In the genomic region with DNA sequence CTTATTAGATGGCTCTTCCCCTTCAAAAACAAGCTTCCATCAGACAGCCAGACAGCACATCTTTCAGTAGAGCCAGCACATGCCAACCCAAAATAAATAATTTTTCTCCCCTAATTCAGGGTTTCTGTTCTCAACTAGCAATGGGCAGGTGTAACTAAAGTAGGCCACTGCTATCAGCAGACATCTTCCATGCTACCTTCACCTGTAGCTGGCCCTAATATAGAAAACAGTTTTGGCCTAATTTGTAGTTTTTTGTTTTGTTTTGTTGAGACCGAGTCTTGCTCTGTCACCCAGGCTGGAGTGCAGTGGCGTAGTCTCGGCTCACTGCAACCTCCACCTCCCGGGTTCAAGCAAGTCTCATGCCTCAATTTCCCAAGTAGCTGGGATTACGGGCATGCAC, we compare ENCODE assay signal across 4 cellular contexts.
TF ChIP-seq lines count a peak whose summit lies in the region.

No MANE protein-coding gene starts in this region.

TF ChIP-seq in A549, 52 proteins besides CTCF, POLR2A, EP300 and RAD21 (continues in another document):
- TF ChIP-seq EHMT2 (IDR thresholded peaks at IDR 0.05; ENCODE audit: low read depth), result no peak
- no peak for TF ChIP-seq GATA3 (IDR thresholded peaks at IDR 0.05; ENCODE audit: borderline replicate concordance)
- TF ChIP-seq MAFK (IDR thresholded peaks at IDR 0.05; ENCODE audit: partially characterized antibody), result no peak
- TF ChIP-seq, protein P1, sequence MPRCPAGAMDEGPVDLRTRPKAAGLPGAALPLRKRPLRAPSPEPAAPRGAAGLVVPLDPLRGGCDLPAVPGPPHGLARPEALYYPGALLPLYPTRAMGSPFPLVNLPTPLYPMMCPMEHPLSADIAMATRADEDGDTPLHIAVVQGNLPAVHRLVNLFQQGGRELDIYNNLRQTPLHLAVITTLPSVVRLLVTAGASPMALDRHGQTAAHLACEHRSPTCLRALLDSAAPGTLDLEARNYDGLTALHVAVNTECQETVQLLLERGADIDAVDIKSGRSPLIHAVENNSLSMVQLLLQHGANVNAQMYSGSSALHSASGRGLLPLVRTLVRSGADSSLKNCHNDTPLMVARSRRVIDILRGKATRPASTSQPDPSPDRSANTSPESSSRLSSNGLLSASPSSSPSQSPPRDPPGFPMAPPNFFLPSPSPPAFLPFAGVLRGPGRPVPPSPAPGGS (IDR thresholded peaks at IDR 0.05), result no peak
- peak; percentile 87; the same call in 1 of the 2 replicates for TF ChIP-seq RNF2 (IDR thresholded peaks at IDR 0.05; ENCODE audit: borderline replicate concordance, low read depth)
- TF ChIP-seq CBX8 (IDR thresholded peaks at IDR 0.05), result peak; percentile 87; the same call in 1 of the 2 replicates
- TF ChIP-seq, protein P2, sequence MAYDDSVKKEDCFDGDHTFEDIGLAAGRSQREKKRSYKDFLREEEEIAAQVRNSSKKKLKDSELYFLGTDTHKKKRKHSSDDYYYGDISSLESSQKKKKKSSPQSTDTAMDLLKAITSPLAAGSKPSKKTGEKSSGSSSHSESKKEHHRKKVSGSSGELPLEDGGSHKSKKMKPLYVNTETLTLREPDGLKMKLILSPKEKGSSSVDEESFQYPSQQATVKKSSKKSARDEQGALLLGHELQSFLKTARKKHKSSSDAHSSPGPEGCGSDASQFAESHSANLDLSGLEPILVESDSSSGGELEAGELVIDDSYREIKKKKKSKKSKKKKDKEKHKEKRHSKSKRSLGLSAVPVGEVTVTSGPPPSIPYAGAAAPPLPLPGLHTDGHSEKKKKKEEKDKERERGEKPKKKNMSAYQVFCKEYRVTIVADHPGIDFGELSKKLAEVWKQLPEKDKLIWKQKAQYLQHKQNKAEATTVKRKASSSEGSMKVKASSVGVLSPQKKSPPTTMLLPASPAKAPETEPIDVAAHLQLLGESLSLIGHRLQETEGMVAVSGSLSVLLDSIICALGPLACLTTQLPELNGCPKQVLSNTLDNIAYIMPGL (CRISPR knock-in tag; IDR thresholded peaks at IDR 0.05; ENCODE audit: borderline replicate concordance), result no peak
- TF ChIP-seq ATOH8 (CRISPR knock-in tag; IDR thresholded peaks at IDR 0.05; ENCODE audit: low read depth), result no peak
- TF ChIP-seq CEBPB (IDR thresholded peaks at IDR 0.05), result no peak
- no peak for TF ChIP-seq TP53 (CRISPR knock-in tag; IDR thresholded peaks at IDR 0.05)

TF ChIP-seq in GM23338, 12 proteins besides CTCF, POLR2A, EP300 and RAD21 (continues in another document):
- no peak for TF ChIP-seq EZH2phosphoT487 (IDR thresholded peaks at IDR 0.05; ENCODE audit: unreplicated experiment)
- no peak for TF ChIP-seq ZNF331 (CRISPR knock-in tag; IDR thresholded peaks at IDR 0.05; ENCODE audit: low read depth)
- TF ChIP-seq ZNF114 (CRISPR knock-in tag; IDR thresholded peaks at IDR 0.05), result no peak
- TF ChIP-seq CREB1 (CRISPR knock-in tag; IDR thresholded peaks at IDR 0.05; ENCODE audit: low read depth), result no peak

TF ChIP-seq in K562, 482 proteins besides CTCF, POLR2A, EP300 and RAD21:
- TF ChIP-seq CBX8 (IDR thresholded peaks at IDR 0.05; ENCODE audit: borderline replicate concordance, extremely low read depth, low read depth, low read length, poor library complexity, severe bottlenecking) (peak; percentile 92), SMAD4 (CRISPR knock-in tag; conservative IDR thresholded peaks at IDR 0.05) (no peak), IRF2 (CRISPR knock-in tag; IDR thresholded peaks at IDR 0.05) (no peak), BRCA1 (IDR thresholded peaks at IDR 0.05) (no peak), BRCA1 (CRISPR knock-in tag; IDR thresholded peaks at IDR 0.05) (no peak), ZNF274 (IDR thresholded peaks at IDR 0.05; ENCODE audit: borderline replicate concordance, low read depth, low read length) (no peak), CBX2 (IDR thresholded peaks at IDR 0.05; ENCODE audit: insufficient read depth, low read length, poor library complexity, severe bottlenecking) (peak; percentile 38)

TF ChIP-seq in H1, 55 proteins besides CTCF, POLR2A, EP300 and RAD21:
- no peak for TF ChIP-seq POU5F1 (IDR thresholded peaks at IDR 0.05; ENCODE audit: low read depth, low read length)
- TF ChIP-seq CBX8 (IDR thresholded peaks at IDR 0.05; ENCODE audit: borderline replicate concordance, low read depth, low read length), result no peak
- no peak for TF ChIP-seq SP4 (IDR thresholded peaks at IDR 0.05; ENCODE audit: low read length)
- no peak for TF ChIP-seq TAF1 (IDR thresholded peaks at IDR 0.05; ENCODE audit: low read depth, low read length)
- TF ChIP-seq NANOG (IDR thresholded peaks at IDR 0.05; ENCODE audit: insufficient read depth, low read depth, low read length, poor library complexity, severe bottlenecking), result no peak
- TF ChIP-seq KDM5A (IDR thresholded peaks at IDR 0.05; ENCODE audit: low read length), result no peak
- TF ChIP-seq TBP (IDR thresholded peaks at IDR 0.05; ENCODE audit: low read depth, low read length), result no peak
- no peak for TF ChIP-seq RBBP5 (IDR thresholded peaks at IDR 0.05; ENCODE audit: borderline replicate concordance, low read depth, low read length)
- TF ChIP-seq BACH1 (IDR thresholded peaks at IDR 0.05; ENCODE audit: low read length), result no peak
- no peak for TF ChIP-seq EGR1 (IDR thresholded peaks at IDR 0.05; ENCODE audit: borderline replicate concordance, low read depth, low read length)
- TF ChIP-seq YY1 (IDR thresholded peaks at IDR 0.05; ENCODE audit: low read depth, low read length), result no peak
- TF ChIP-seq FOSL1 (IDR thresholded peaks at IDR 0.05; ENCODE audit: insufficient read depth, low read depth, low read length), result no peak
- no peak for TF ChIP-seq SP2 (IDR thresholded peaks at IDR 0.05; ENCODE audit: low read length)
- TF ChIP-seq RXRA (IDR thresholded peaks at IDR 0.05; ENCODE audit: insufficient read depth, low read depth, low read length), result no peak
